ENCODE assay signal across 9 cellular contexts in the genomic region with DNA sequence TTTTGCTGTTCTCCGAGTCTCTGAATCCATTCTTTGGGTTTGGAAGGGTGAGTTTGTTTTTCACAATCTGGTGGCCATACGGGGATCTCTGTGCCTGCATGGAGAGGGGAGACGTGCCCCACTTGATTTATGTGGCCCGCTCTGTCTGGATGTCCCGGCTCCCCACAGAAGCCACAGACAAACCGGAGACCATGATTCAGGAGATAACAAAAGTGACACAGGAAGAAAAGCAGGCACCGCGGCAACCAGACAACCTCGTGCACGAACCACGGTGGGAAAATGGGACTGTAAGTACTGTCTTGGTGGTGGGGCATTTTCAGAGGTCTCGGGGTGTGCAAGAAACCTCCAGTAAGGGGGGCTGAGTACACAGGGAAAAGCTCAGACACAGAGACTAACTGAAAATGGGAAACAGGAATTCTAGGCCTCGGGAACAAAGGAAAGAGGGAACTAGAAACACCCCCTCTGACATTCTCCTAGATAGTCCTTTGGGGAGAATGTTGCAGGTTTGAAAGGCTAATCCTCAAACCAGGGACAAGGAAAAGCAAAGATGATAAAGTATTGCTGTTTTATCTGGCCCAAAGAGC. TPM values are rescaled to one million over a fixed set of nuclear protein-coding genes. Genes with fewer than 3 reads are reported as not detected.
DNase-seq lines count a peak whose midpoint lies in the region; ATAC-seq and TF ChIP-seq lines count a peak whose summit lies in the region.
"Had no signal": no experiment of that assay in that cellular context is flagged by ENCODE, and none has a peak within 500 bp of the region (broad histone marks: within the 10 kb centered on the region; RNA-seq: fewer than 3 reads in every experiment).

No MANE protein-coding gene starts in this region.

- TF ChIP-seq CTCF in Caco-2 (IDR thresholded peaks at IDR 0.05; ENCODE audit: insufficient read depth in 1 of 2, low read depth in 1 of 2, low read length in 1 of 2, severe bottlenecking in 1 of 2, unreplicated experiment in 1 of 2) (no peak), nephron (IDR thresholded peaks at IDR 0.05; ENCODE audit: unreplicated experiment in 3 of 3) (no peak), GM10248 (IDR thresholded peaks at IDR 0.05; ENCODE audit: control extremely low read depth, extremely low read depth, low read depth, missing control alignments) (no peak)

- H3K27me3 ChIP-seq in Caco-2 (replicated peaks; ENCODE audit: control insufficient read depth, insufficient read depth, low read length), result no peaks in the 10 kb centered on the region
- H3K27me3 ChIP-seq: right lobe of liver had no signal

- DNase-seq in Caco-2 (no peak), T-cell (peak in 30 of 34 experiments; percentile 12 to 54 (median 32)), GM10248 (ENCODE audit: extremely low spot score) (no peak)
- DNase-seq: right lobe of liver had no signal

- intact Hi-C loops in Caco-2 (cut with micrococcal nuclease; ENCODE audit: unreplicated experiment), result loop anchor here (5.0 kb wide), 1 partner anchor 36 kb away; the partner anchor contains the start of gene ABCC10

- H3K4me1 ChIP-seq in Caco-2, result peaks cover 50% of the 10 kb centered on the region
- H3K4me1 ChIP-seq: right lobe of liver had no signal

- H3K4me3 ChIP-seq in Caco-2 (ENCODE audit: low read depth, low read length), result no peak overlapping the region
- H3K4me3 ChIP-seq: right lobe of liver had no signal

- no peaks in the 10 kb centered on the region for H3K9me3 ChIP-seq in Caco-2
- H3K9me3 ChIP-seq: right lobe of liver had no signal

- BruUV-seq in Caco-2 (replicated peaks; lab: Mats Ljungman, UMichigan), result no TSS peak

- H3K36me3 Mint-ChIP-seq in Caco-2 (ENCODE audit: insufficient read depth, unreplicated experiment), result no peaks in the 10 kb centered on the region
- no peaks in the 10 kb centered on the region for H3K36me3 Mint-ChIP-seq in T-cell
- H3K36me3 Mint-ChIP-seq in activated naive CD4-positive, alpha-beta T cell treated with anti-CD3 and anti-CD28 coated beads, Interleukin-2, amount 50 U/mL, for 24 hours, result no peaks in the 10 kb centered on the region
- no peaks in the 10 kb centered on the region for H3K36me3 Mint-ChIP-seq in nephron (ENCODE audit: low read depth)

- peaks cover 60% of the 10 kb centered on the region for H3K4me1 Mint-ChIP-seq in Caco-2 (ENCODE audit: low read depth, unreplicated experiment)
- peaks cover 40 to 56% (median 53%) of the 10 kb centered on the region in 3 donors for H3K4me1 Mint-ChIP-seq in T-cell
- peaks cover 60% of the 10 kb centered on the region for H3K4me1 Mint-ChIP-seq in activated naive CD4-positive, alpha-beta T cell treated with anti-CD3 and anti-CD28 coated beads, Interleukin-2, amount 50 U/mL, for 24 hours
- peaks cover 28% of the 10 kb centered on the region for H3K4me1 Mint-ChIP-seq in nephron

- CTCF ChIA-PET in Caco-2 (lab: Charles Lee) (interaction anchor here (0.6 to 2.1 kb wide), 9 partner anchors 8 to 128 kb away, joined by 3 to 10 read pairs (median 5); partner anchors contain the start of gene ZNF318), T-cell (lab: Charles Lee) (interaction anchor here (0.6 to 1.7 kb wide), 3 partner anchors 8 to 22 kb away, joined by 3 to 6 read pairs (median 3); partner anchors contain the start of gene ZNF318 (in 1 of the 2)), GM10248 (lab: Yijun Ruan, JAX) (interaction anchor here (0.8 to 4.6 kb wide), 3 partner anchors 14 to 22 kb away, joined by 3 to 15 read pairs (median 3); partner anchors contain the start of gene ZNF318)

- H3K4me3 Mint-ChIP-seq in Caco-2 (ENCODE audit: unreplicated experiment), result no peak overlapping the region
- H3K4me3 Mint-ChIP-seq in T-cell, result peak overlapping the region; percentile 43 to 80 (median 64)
- H3K4me3 Mint-ChIP-seq in activated naive CD4-positive, alpha-beta T cell treated with anti-CD3 and anti-CD28 coated beads, Interleukin-2, amount 50 U/mL, for 24 hours, result peak overlapping the region; percentile 31
- peak overlapping the region in 2 of 3 experiments; percentile 18 to 23 for H3K4me3 Mint-ChIP-seq in nephron

- H3K9me3 Mint-ChIP-seq in Caco-2 (ENCODE audit: unreplicated experiment) (no peaks in the 10 kb centered on the region), T-cell (no peaks in the 10 kb centered on the region), nephron (no peaks in the 10 kb centered on the region)
- H3K9me3 Mint-ChIP-seq in activated naive CD4-positive, alpha-beta T cell treated with anti-CD3 and anti-CD28 coated beads, Interleukin-2, amount 50 U/mL, for 24 hours, result no peaks in the 10 kb centered on the region

- peak; percentile 60 to 90 (median 68) for ATAC-seq in T-cell (replicated peaks in 1 of 4)
- ATAC-seq in GM18868 (IDR thresholded peaks at IDR 0.05; ENCODE audit: unreplicated experiment), result no peak
- no peak for ATAC-seq in HG03432 (IDR thresholded peaks at IDR 0.05; ENCODE audit: unreplicated experiment)
- ATAC-seq in GM18517 (IDR thresholded peaks at IDR 0.05; ENCODE audit: unreplicated experiment), result no peak
- ATAC-seq: right lobe of liver had no signal

- no peaks in the 10 kb centered on the region for H3K36me3 ChIP-seq in Caco-2 (ENCODE audit: control insufficient read depth, insufficient read depth, low read length)
- H3K36me3 ChIP-seq: right lobe of liver had no signal

- POLR2A ChIA-PET in Caco-2 (lab: Charles Lee), result interaction anchor here (0.9 to 1.2 kb wide), 2 partner anchors 36 to 86 kb away, joined by 4 to 12 read pairs; partner anchors contain the start of genes ABCC10 and TJAP1
- POLR2A ChIA-PET in T-cell (lab: Charles Lee), result interaction anchor here in 1 of 2 donors (0.6 kb wide), 1 partner anchor 47 kb away, joined by 3 read pairs; no protein-coding TSS in a partner anchor
- POLR2A ChIA-PET in GM10248 (lab: Yijun Ruan, JAX), result no interaction called here

- no peaks in the 10 kb centered on the region for H3K27me3 Mint-ChIP-seq in Caco-2 (ENCODE audit: insufficient read depth, unreplicated experiment)
- peaks cover 0 to 12% of the 10 kb centered on the region in 2 donors for H3K27me3 Mint-ChIP-seq in T-cell
- no peaks in the 10 kb centered on the region for H3K27me3 Mint-ChIP-seq in activated naive CD4-positive, alpha-beta T cell treated with anti-CD3 and anti-CD28 coated beads, Interleukin-2, amount 50 U/mL, for 24 hours
- no peaks in the 10 kb centered on the region for H3K27me3 Mint-ChIP-seq in nephron (ENCODE audit: low read depth)

- peak overlapping the region; percentile 72 for H3K27ac Mint-ChIP-seq in Caco-2 (ENCODE audit: unreplicated experiment)
- no peak overlapping the region for H3K27ac Mint-ChIP-seq in T-cell
- no peak overlapping the region for H3K27ac Mint-ChIP-seq in activated naive CD4-positive, alpha-beta T cell treated with anti-CD3 and anti-CD28 coated beads, Interleukin-2, amount 50 U/mL, for 24 hours
- H3K27ac Mint-ChIP-seq in nephron, result peak overlapping the region; percentile 8 to 50 (median 37)

RNA-seq across cellular contexts. Expression of gene ZNF318, which starts 22.1 kb away (rescaled TPM):
- total RNA-seq in Caco-2 (2022), result 11.2 and 11.7 TPM in 2 replicates
- 10 to 100 TPM; 24.3 to 33.5 (median 26.2) TPM for total RNA-seq in T-cell

RNA-seq across cellular contexts. Expression of gene ABCC10, which starts 35.8 kb away (rescaled TPM):
- total RNA-seq in Caco-2 (2022) (40.1 and 45.1 TPM in 2 replicates), T-cell (10 to 100 TPM; 57.8 to 85.4 (median 75.5) TPM)

Comparison
In these comparisons a context has a peak if more than half of its experiments do, and no peak if none do; other contexts are left out.
1. DNase-seq: peak in T-cell (30 of 34); none in Caco-2 (0 of 2) and GM10248 (single experiment).
2. H3K27ac Mint-ChIP-seq: peak in Caco-2 (single experiment) and nephron (3 of 3); none in T-cell (0 of 2) and activated naive CD4-positive, alpha-beta T cell treated with anti-CD3 and anti-CD28 coated beads, Interleukin-2, amount 50 U/mL, for 24 hours (single experiment).
3. ATAC-seq: peak in T-cell (4 of 4); none in GM18868 (single experiment), HG03432 (single experiment) and GM18517 (single experiment).